8 cellular contexts compared by ENCODE assay signal in the genomic region with DNA sequence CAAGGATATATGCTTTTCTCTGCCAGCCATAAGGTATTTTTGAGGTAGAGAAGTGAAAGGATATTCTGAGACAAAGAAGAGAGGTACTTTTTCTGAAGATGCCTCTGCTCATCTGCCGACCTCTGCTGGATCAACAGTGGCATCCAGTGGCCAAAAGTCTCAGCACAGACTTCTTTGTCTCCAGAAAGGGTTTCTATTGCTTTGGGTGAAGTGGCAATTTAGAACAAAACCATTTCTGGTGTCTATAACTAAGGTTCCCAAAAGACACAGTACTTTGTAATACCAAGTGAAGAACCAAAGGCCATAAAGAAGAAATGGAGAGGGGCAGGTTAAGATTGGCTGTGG.
DNase-seq lines count a peak whose midpoint lies in the region; ATAC-seq, FAIRE-seq and TF ChIP-seq lines count a peak whose summit lies in the region.

No MANE protein-coding gene starts in this region.

- H3K79me2 ChIP-seq in OCI-LY3 (ENCODE audit: low read length) (no peaks in the 10 kb centered on the region), osteoblast (ENCODE audit: insufficient read depth, low read length) (no peaks in the 10 kb centered on the region)

- WGBS in A549 (ENCODE audit: missing lambda C conversion rate) = 35% methylated on average over 1 of the region's 1 CpG

- intact Hi-C loops in dorsolateral prefrontal cortex (cut with DNase I) = loop anchor here in 1 of 2 donors (5.0 kb wide), 1 partner anchor 593 kb away; no protein-coding TSS in a partner anchor

- H3K9me3 ChIP-seq in A549 (no peaks in the 10 kb centered on the region), OCI-LY3 (ENCODE audit: insufficient read depth, low read length) (no peaks in the 10 kb centered on the region), osteoblast (ENCODE audit: low read depth, low read length) (no peaks in the 10 kb centered on the region)

- peak; percentile 53 for TF ChIP-seq CTCF in A549 (IDR thresholded peaks at IDR 0.05)
- TF ChIP-seq CTCF in GM10248 (IDR thresholded peaks at IDR 0.05; ENCODE audit: control extremely low read depth, extremely low read depth, low read depth, missing control alignments) = peak; percentile 64
- TF ChIP-seq CTCF in OCI-LY3 (IDR thresholded peaks at IDR 0.05; ENCODE audit: low read depth, low read length) = peak; percentile 58
- TF ChIP-seq CTCF in dorsolateral prefrontal cortex (IDR thresholded peaks at IDR 0.05 in 54 of 56, conservative IDR thresholded peaks at IDR 0.05 in 2 of 56; ENCODE audit: low read depth in 1 of 56, partially characterized antibody in 56 of 56) = peak in 54 of 56 donors; percentile 19 to 78 (median 57)
- peak; percentile 77 for TF ChIP-seq CTCF in osteoblast (IDR thresholded peaks at IDR 0.05; ENCODE audit: extremely low read depth, low read depth, low read length)

- ATAC-seq in A549 = peak; percentile 79 to 83

- no peak for TF ChIP-seq POLR2A in A549 (IDR thresholded peaks at IDR 0.05; ENCODE audit: low read length)

- H4K20me1 ChIP-seq in OCI-LY3 (ENCODE audit: insufficient read depth, low read length) (no peaks in the 10 kb centered on the region), osteoblast (ENCODE audit: insufficient read depth, low read length) (no peaks in the 10 kb centered on the region)

- H3K36me3 ChIP-seq in OCI-LY3 (replicated peaks; ENCODE audit: low read depth, low read length) = peaks cover 23% of the 10 kb centered on the region
- H3K36me3 ChIP-seq in osteoblast (ENCODE audit: insufficient read depth, low read length) = peaks cover 21% of the 10 kb centered on the region

- H3K4me1 ChIP-seq in A549 = no peaks in the 10 kb centered on the region
- H3K4me1 ChIP-seq in OCI-LY3 (ENCODE audit: low read length) = no peaks in the 10 kb centered on the region
- no peaks in the 10 kb centered on the region for H3K4me1 ChIP-seq in osteoblast (ENCODE audit: insufficient read depth, low read length)

- DNase-seq in A549 (ENCODE audit: low read depth in 1 of 2, low spot score in 1 of 2) = peak in 1 of 2 experiments; percentile 38
- no peak for DNase-seq in GM10248 (ENCODE audit: extremely low spot score)
- DNase-seq in dorsolateral prefrontal cortex = peak; percentile 7 to 61 (median 48)
- DNase-seq in osteoblast (ENCODE audit: insufficient read length, low spot score, missing footprints) = no peak
- DNase-seq in NK-92 treated with Interleukin-12 subunit alpha and Interleukin-12 subunit beta, amount 100 ng/mL, for 24 hours (lab: John Stamatoyannopoulos, UW) = no peak
- DNase-seq in SKM-1 treated with dmso at 0.1 percent for 144 hours (lab: John Stamatoyannopoulos, UW; ENCODE audit: unreplicated experiment) = no peak
- no peak for DNase-seq in dedifferentiated amniotic fluid mesenchymal stem cell (ENCODE audit: extremely low spot score)

- TF ChIP-seq RAD21 in A549 (conservative IDR thresholded peaks at IDR 0.05 in 1 of 2, IDR thresholded peaks at IDR 0.05 in 1 of 2) = peak; percentile 57 to 58

- CTCF ChIA-PET in A549 (lab: Yijun Ruan, JAX) (no interaction called here), GM10248 (lab: Yijun Ruan, JAX) (no interaction called here)

- no peak overlapping the region for H2AFZ ChIP-seq in OCI-LY3 (ENCODE audit: low read depth, low read length)
- H2AFZ ChIP-seq in osteoblast (ENCODE audit: low read length) = no peak overlapping the region

- H3K9ac ChIP-seq in OCI-LY3 (ENCODE audit: low read length) = no peak overlapping the region

- TF ChIP-seq EP300 in A549 (IDR thresholded peaks at IDR 0.05) = no peak

- FAIRE-seq in A549 (lab: Jason Lieb, UNC) = no peak

- H3K4me2 ChIP-seq in A549 (no peak overlapping the region), OCI-LY3 (ENCODE audit: low read length) (no peak overlapping the region), osteoblast (ENCODE audit: insufficient read depth, low read length) (no peak overlapping the region)

- no peak overlapping the region for H3K27ac ChIP-seq in A549
- no peak overlapping the region for H3K27ac ChIP-seq in OCI-LY3 (ENCODE audit: low read length)
- H3K27ac ChIP-seq in dorsolateral prefrontal cortex = peak overlapping the region in 11 of 59 donors; percentile 2 to 46 (median 35)
- H3K27ac ChIP-seq in osteoblast (ENCODE audit: low read depth, low read length) = no peak overlapping the region

- H3K4me3 ChIP-seq in A549 (no peak overlapping the region), OCI-LY3 (ENCODE audit: low read length) (no peak overlapping the region), dorsolateral prefrontal cortex (no peak overlapping the region), osteoblast (ENCODE audit: insufficient read depth, low read length) (no peak overlapping the region)

- no peaks in the 10 kb centered on the region for H3K27me3 ChIP-seq in OCI-LY3 (ENCODE audit: low read depth, low read length)
- H3K27me3 ChIP-seq in dorsolateral prefrontal cortex = no peaks in the 10 kb centered on the region
- no peaks in the 10 kb centered on the region for H3K27me3 ChIP-seq in osteoblast (ENCODE audit: insufficient read depth, low read length)

- POLR2A ChIA-PET in A549 (lab: Yijun Ruan, JAX) = no interaction called here
- POLR2A ChIA-PET in GM10248 (lab: Yijun Ruan, JAX) = no interaction called here

TF ChIP-seq in A549, 52 proteins besides CTCF, POLR2A, EP300 and RAD21:
- 0 out of 3 replicates have a peak, but pooled peaks have one; percentile 22 for TF ChIP-seq SMC3 (IDR thresholded peaks at IDR 0.05)
- no peak for TF ChIP-seq GATA3 (IDR thresholded peaks at IDR 0.05; ENCODE audit: borderline replicate concordance)
TF ChIP-seq in A549: peak in this region for 1.

Comparison
In these comparisons a context has a peak if more than half of its experiments do, and no peak if none do; other contexts are left out.
1. DNase-seq: peak in dorsolateral prefrontal cortex (10 of 10); none in GM10248 (single experiment), osteoblast (single experiment), NK-92 treated with Interleukin-12 subunit alpha and Interleukin-12 subunit beta, amount 100 ng/mL, for 24 hours (single experiment), SKM-1 treated with dmso at 0.1 percent for 144 hours (single experiment) and dedifferentiated amniotic fluid mesenchymal stem cell (single experiment).
2. Peak in every context shown above with its lines, with median percentiles within 50 percentile points of each other: CTCF ChIP-seq.